In genomic region chr4:180372671-180373070, GRCh38 we compare ENCODE assay signal across 31 cellular contexts.
"Had no signal": no experiment of that assay in that cellular context is flagged by ENCODE, and none has a peak within 500 bp of the region (broad histone marks: within the 10 kb centered on the region; RNA-seq: fewer than 3 reads in every experiment).

No MANE protein-coding gene starts in this region.

- H3K27ac ChIP-seq: adrenal gland, body of pancreas, brain microvascular endothelial cell, breast epithelium, VCaP had no signal

- H3K36me3 ChIP-seq: adrenal gland, brain microvascular endothelial cell had no signal

- ATAC-seq: activated CD8-positive, alpha-beta T cell treated with anti-CD3 and anti-CD28 coated beads for 36 hours; activated naive CD8-positive, alpha-beta T cell treated with anti-CD3 and anti-CD28 coated beads, Interleukin-2, amount 50 U/mL, for 24 hours; activated T-cell treated with anti-CD3 and anti-CD28 coated beads, Interleukin-2, amount 50 U/mL, for 4 hours; activated T-cell treated with anti-CD3 and anti-CD28 coated beads, Interleukin-2, amount 50 U/mL, for 72 hours; activated T-helper 17 cell treated with anti-CD3 and anti-CD28 coated beads, Interleukin-2, amount 50 U/mL, for 72 hours; body of pancreas; T-cell; T-helper 17 cell had no signal

- H3K27me3 ChIP-seq: adrenal gland, body of pancreas, brain microvascular endothelial cell, breast epithelium had no signal

- H3K4me1 ChIP-seq: adrenal gland, body of pancreas, breast epithelium had no signal

- DNase-seq: activated B cell treated with CpG ODN at 0.5 μM for 24 hours; activated CD4-positive, alpha-beta memory T cell treated with anti-CD3 and anti-CD28 coated beads for 36 hours; activated CD4-positive, alpha-beta T cell treated with anti-CD3 and anti-CD28 coated beads for 4 hours; activated CD4-positive, alpha-beta T cell treated with anti-CD3 and anti-CD28 coated beads, Interleukin-2, amount 10 ng/mL, durations not matched to agents 24 days and 14 days; activated CD4-positive, alpha-beta T cell treated with anti-CD3 and anti-CD28 coated beads, Interleukin-2, amount 50 U/mL, for 1 hour; activated CD4-positive, alpha-beta T cell treated with anti-CD3 and anti-CD28 coated beads, Interleukin-2, amount 50 U/mL, for 4 hours; activated CD4-positive, CD25-positive, alpha-beta regulatory T cell treated with anti-CD3 and anti-CD28 coated beads, Interleukin-2, amount 50 U/mL, for 72 hours; activated CD8-positive, alpha-beta memory T cell treated with anti-CD3 and anti-CD28 coated beads, Interleukin-2, amount 50 U/mL, for 4 hours; activated CD8-positive, alpha-beta T cell treated with anti-CD3 and anti-CD28 coated beads for 36 hours; activated effector memory CD4-positive, alpha-beta T cell treated with anti-CD3 and anti-CD28 coated beads, Interleukin-2, amount 50 U/mL, for 16 hours; activated gamma-delta T cell treated with Interleukin-2 at 50 U/mL for 16 hours; activated naive CD4-positive, alpha-beta T cell; activated naive CD4-positive, alpha-beta T cell treated with anti-CD3 and anti-CD28 coated beads, Interleukin-2, amount 10 ng/mL, durations not matched to agents 7 days and 5 days; activated naive CD8-positive, alpha-beta T cell treated with anti-CD3 and anti-CD28 coated beads, Interleukin-2, amount 10 ng/mL, durations not matched to agents 7 days and 5 days; activated naive CD8-positive, alpha-beta T cell treated with anti-CD3 and anti-CD28 coated beads, Interleukin-2, amount 50 U/mL, for 24 hours; activated T-cell treated with anti-CD3 and anti-CD28 coated beads for 4 hours; activated T-cell treated with anti-CD3 and anti-CD28 coated beads, Interleukin-2, amount 50 U/mL, for 1 hour; activated T-cell treated with anti-CD3 and anti-CD28 coated beads, Interleukin-2, amount 50 U/mL, for 4 hours; activated T-cell treated with anti-CD3 and anti-CD28 coated beads, Interleukin-2, amount 50 U/mL, for 72 hours; adrenal gland; amniotic stem cell; aorta; body of pancreas; brain microvascular endothelial cell; central memory CD4-positive, alpha-beta T cell; T-cell; T-helper 17 cell; T1000 had no signal

- H3K9me3 ChIP-seq: body of pancreas, breast epithelium had no signal

- H3K4me3 ChIP-seq: adrenal gland, body of pancreas, breast epithelium had no signal
